ENCODE assay signal across 25 cellular contexts in genomic region chr18:76499021-76499420, GRCh38.
"Had no signal": no experiment of that assay in that cellular context is flagged by ENCODE, and none has a peak within 500 bp of the region (broad histone marks: within the 10 kb centered on the region; RNA-seq: fewer than 3 reads in every experiment).

No MANE protein-coding gene starts in this region.

- H3K9me3 ChIP-seq: heart right ventricle, prostate gland, thoracic aorta, upper lobe of left lung had no signal

- H3K4me1 ChIP-seq: prostate gland had no signal

- DNase-seq: activated CD4-positive, alpha-beta memory T cell treated with anti-CD3 and anti-CD28 coated beads, Interleukin-2, amount 10 ng/mL, durations not matched to agents 7 days and 5 days; activated CD4-positive, alpha-beta T cell treated with anti-CD3 and anti-CD28 coated beads for 48 hours; activated gamma-delta T cell treated with Interleukin-2 at 50 U/mL for 16 hours; activated T-cell treated with anti-CD3 and anti-CD28 coated beads for 4 hours; anterior cingulate cortex; brain microvascular endothelial cell; caudate nucleus; dermis blood vessel endothelial cell; effector CD8-positive, alpha-beta T cell; erythroblast; foreskin fibroblast; heart right ventricle; islet precursor cell; left cardiac atrium; stimulated activated CD4-positive, alpha-beta T cell treated with anti-CD3 and anti-CD28 coated beads, Interleukin-4, amount 100 ng/mL, for 1 hour; stimulated activated naive CD4-positive, alpha-beta T cell treated with Interleukin-2 at 50 U/mL for 16 hours; T1000; upper lobe of left lung had no signal

- H3K27me3 ChIP-seq: brain microvascular endothelial cell, heart right ventricle, upper lobe of left lung had no signal

- H3K4me3 Mint-ChIP-seq: activated CD4-positive, alpha-beta memory T cell treated with anti-CD3 and anti-CD28 coated beads, Interleukin-2, amount 10 ng/mL, durations not matched to agents 7 days and 5 days; activated naive CD4-positive, alpha-beta T cell treated with anti-CD3 and anti-CD28 coated beads, Interleukin-2, amount 50 U/mL, for 24 hours; activated T-helper 1 cell treated with anti-CD3 and anti-CD28 coated beads, Interleukin-12 subunit alpha, Interleukin-12 subunit beta, Interleukin-2, Interleukin-4 antibody, amounts not matched to agents 30 ng/mL and 10 ng/mL and 1 ng/mL, durations not matched to agents 14 hours and 24 hours and 36 hours; memory B cell; natural killer cell treated with Interleukin-12 subunit alpha and Interleukin-12 subunit beta and Interleukin-15 and Interleukin-18, amount 100 ng/mL, for 72 hours; T-helper 1 cell treated with Interleukin-12 subunit alpha and Interleukin-12 subunit beta and Interleukin-4 antibody, amounts not matched to agents 30 μg/mL and 1 μg/mL, for 36 hours had no signal

- H3K36me3 ChIP-seq: brain microvascular endothelial cell, heart right ventricle, prostate gland, thoracic aorta, upper lobe of left lung had no signal

- H3K36me3 Mint-ChIP-seq: activated naive CD4-positive, alpha-beta T cell treated with anti-CD3 and anti-CD28 coated beads, Interleukin-2, amount 50 U/mL, for 24 hours; natural killer cell treated with Interleukin-12 subunit alpha and Interleukin-12 subunit beta and Interleukin-15 and Interleukin-18, amount 100 ng/mL, for 72 hours had no signal

- H3K4me3 ChIP-seq: heart right ventricle, prostate gland, thoracic aorta, upper lobe of left lung had no signal

- H3K27ac ChIP-seq: brain microvascular endothelial cell, prostate gland, upper lobe of left lung had no signal

- H3K9me3 Mint-ChIP-seq: activated CD4-positive, alpha-beta memory T cell treated with anti-CD3 and anti-CD28 coated beads, Interleukin-2, amount 10 ng/mL, durations not matched to agents 7 days and 5 days; activated naive CD4-positive, alpha-beta T cell treated with anti-CD3 and anti-CD28 coated beads, Interleukin-2, amount 50 U/mL, for 24 hours; activated T-helper 1 cell treated with anti-CD3 and anti-CD28 coated beads, Interleukin-12 subunit alpha, Interleukin-12 subunit beta, Interleukin-2, Interleukin-4 antibody, amounts not matched to agents 30 ng/mL and 10 ng/mL and 1 ng/mL, durations not matched to agents 14 hours and 24 hours and 36 hours; natural killer cell treated with Interleukin-12 subunit alpha and Interleukin-12 subunit beta and Interleukin-15 and Interleukin-18, amount 100 ng/mL, for 72 hours; T-helper 1 cell treated with Interleukin-12 subunit alpha and Interleukin-12 subunit beta and Interleukin-4 antibody, amounts not matched to agents 30 μg/mL and 1 μg/mL, for 36 hours had no signal

- H3K27ac Mint-ChIP-seq: activated CD4-positive, alpha-beta memory T cell treated with anti-CD3 and anti-CD28 coated beads, Interleukin-2, amount 10 ng/mL, durations not matched to agents 7 days and 5 days; activated naive CD4-positive, alpha-beta T cell treated with anti-CD3 and anti-CD28 coated beads, Interleukin-2, amount 50 U/mL, for 24 hours; activated T-helper 1 cell treated with anti-CD3 and anti-CD28 coated beads, Interleukin-12 subunit alpha, Interleukin-12 subunit beta, Interleukin-2, Interleukin-4 antibody, amounts not matched to agents 30 ng/mL and 10 ng/mL and 1 ng/mL, durations not matched to agents 14 hours and 24 hours and 36 hours; natural killer cell treated with Interleukin-12 subunit alpha and Interleukin-12 subunit beta and Interleukin-15 and Interleukin-18, amount 100 ng/mL, for 72 hours; T-helper 1 cell treated with Interleukin-12 subunit alpha and Interleukin-12 subunit beta and Interleukin-4 antibody, amounts not matched to agents 30 μg/mL and 1 μg/mL, for 36 hours had no signal

- ATAC-seq: heart right ventricle; left cardiac atrium; natural killer cell treated with Interleukin-12 subunit alpha and Interleukin-12 subunit beta and Interleukin-15 and Interleukin-18, amount 100 ng/mL, for 72 hours had no signal

- H3K27me3 Mint-ChIP-seq: activated naive CD4-positive, alpha-beta T cell treated with anti-CD3 and anti-CD28 coated beads, Interleukin-2, amount 50 U/mL, for 24 hours had no signal
